10 cellular contexts compared by ENCODE assay signal in genomic region chr7:150447966-150448788, GRCh38. TPM values are rescaled to one million over a fixed set of nuclear protein-coding genes. Genes with fewer than 3 reads are reported as not detected.
DNase-seq lines count a peak whose midpoint lies in the region; ATAC-seq lines count a peak whose summit lies in the region.
"Had no signal": no experiment of that assay in that cellular context is flagged by ENCODE, and none has a peak within 500 bp of the region (broad histone marks: within the 10 kb centered on the region; RNA-seq: fewer than 3 reads in every experiment).

No MANE protein-coding gene starts in this region.

- H3K27me3 ChIP-seq in subcutaneous abdominal adipose tissue (ENCODE audit: control insufficient read depth in 5 of 5, insufficient read depth in 4 of 5, low read length in 5 of 5), result peaks cover 0 to 18% (median 10%) of the 10 kb centered on the region in 5 donors

- peaks cover 5 to 52% (median 24%) of the 10 kb centered on the region in 5 donors for H3K4me1 ChIP-seq in subcutaneous abdominal adipose tissue (ENCODE audit: control insufficient read depth in 5 of 5, insufficient read depth in 5 of 5, low read length in 5 of 5)

- DNase-seq in activated naive CD4-positive, alpha-beta T cell treated with anti-CD3 and anti-CD28 coated beads, Interleukin-2, amount 10 ng/mL, durations not matched to agents 7 days and 5 days, result peak; percentile 34
- no peak for DNase-seq in activated naive CD4-positive, alpha-beta T cell treated with anti-CD3 and anti-CD28 coated beads, Interleukin-2, amount 50 U/mL, for 16 hours
- DNase-seq in activated naive CD8-positive, alpha-beta T cell treated with anti-CD3 and anti-CD28 coated beads for 36 hours, result no peak
- DNase-seq in NOMO-1 treated with dmso at 0.1 percent for 144 hours (lab: John Stamatoyannopoulos, UW; ENCODE audit: unreplicated experiment), result no peak
- no peak for DNase-seq in NCI-H2227 treated with DMSO at 0.1 percent for 48 hours (lab: John Stamatoyannopoulos, UW)
- no peak for DNase-seq in middle frontal gyrus (ENCODE audit: extremely low spot score, low spot score)

- H3K4me1 Mint-ChIP-seq in activated naive CD4-positive, alpha-beta T cell treated with anti-CD3 and anti-CD28 coated beads, Interleukin-2, amount 10 ng/mL, durations not matched to agents 7 days and 5 days, result peaks cover 46% of the 10 kb centered on the region
- H3K4me1 Mint-ChIP-seq in activated naive CD8-positive, alpha-beta T cell treated with anti-CD3 and anti-CD28 coated beads for 36 hours, result peaks cover 38% of the 10 kb centered on the region

- H3K9me3 ChIP-seq in subcutaneous abdominal adipose tissue (ENCODE audit: control insufficient read depth in 5 of 5, low read length in 5 of 5), result no peaks in the 10 kb centered on the region

- peak; percentile 4 for ATAC-seq in HG03066 (IDR thresholded peaks at IDR 0.05; ENCODE audit: low read depth, unreplicated experiment)

- H3K27ac ChIP-seq in subcutaneous abdominal adipose tissue (ENCODE audit: low read depth, low read length), result peak overlapping the region; percentile 50

- no peaks in the 10 kb centered on the region for H3K36me3 ChIP-seq in subcutaneous abdominal adipose tissue (ENCODE audit: control insufficient read depth in 5 of 5, insufficient read depth in 5 of 5, low read length in 5 of 5)

- H3K9ac ChIP-seq in subcutaneous abdominal adipose tissue (ENCODE audit: low read length in 5 of 5), result peak overlapping the region in 1 of 5 donors; percentile 21

- no peaks in the 10 kb centered on the region for H3K9me3 Mint-ChIP-seq in activated naive CD4-positive, alpha-beta T cell treated with anti-CD3 and anti-CD28 coated beads, Interleukin-2, amount 10 ng/mL, durations not matched to agents 7 days and 5 days
- no peaks in the 10 kb centered on the region for H3K9me3 Mint-ChIP-seq in activated naive CD8-positive, alpha-beta T cell treated with anti-CD3 and anti-CD28 coated beads for 36 hours

- peak overlapping the region; percentile 91 for H3K27ac Mint-ChIP-seq in activated naive CD4-positive, alpha-beta T cell treated with anti-CD3 and anti-CD28 coated beads, Interleukin-2, amount 10 ng/mL, durations not matched to agents 7 days and 5 days
- peak overlapping the region; percentile 97 for H3K27ac Mint-ChIP-seq in activated naive CD8-positive, alpha-beta T cell treated with anti-CD3 and anti-CD28 coated beads for 36 hours

- no peak overlapping the region for H3K4me3 ChIP-seq in subcutaneous abdominal adipose tissue (ENCODE audit: low read depth in 1 of 5, low read length in 5 of 5)
- H3K4me3 ChIP-seq: smooth muscle cell had no signal

- CTCF ChIA-PET in activated naive CD4-positive, alpha-beta T cell treated with anti-CD3 and anti-CD28 coated beads, Interleukin-2, amount 10 ng/mL, durations not matched to agents 7 days and 5 days (lab: Charles Lee), result interaction anchor here (0.6 to 4.4 kb wide), 36 partner anchors 8 to 428 kb away, joined by 3 to 72 read pairs (median 7); partner anchors contain the start of genes GIMAP1, GIMAP2, GIMAP4 and GIMAP5

- H3K36me3 Mint-ChIP-seq in activated naive CD4-positive, alpha-beta T cell treated with anti-CD3 and anti-CD28 coated beads, Interleukin-2, amount 10 ng/mL, durations not matched to agents 7 days and 5 days, result peaks cover 19% of the 10 kb centered on the region
- H3K36me3 Mint-ChIP-seq in activated naive CD8-positive, alpha-beta T cell treated with anti-CD3 and anti-CD28 coated beads for 36 hours, result peaks cover 9% of the 10 kb centered on the region

- H3K4me3 Mint-ChIP-seq in activated naive CD4-positive, alpha-beta T cell treated with anti-CD3 and anti-CD28 coated beads, Interleukin-2, amount 10 ng/mL, durations not matched to agents 7 days and 5 days, result peak overlapping the region; percentile 89
- peak overlapping the region; percentile 57 for H3K4me3 Mint-ChIP-seq in activated naive CD8-positive, alpha-beta T cell treated with anti-CD3 and anti-CD28 coated beads for 36 hours

- H3K27me3 Mint-ChIP-seq in activated naive CD4-positive, alpha-beta T cell treated with anti-CD3 and anti-CD28 coated beads, Interleukin-2, amount 10 ng/mL, durations not matched to agents 7 days and 5 days, result no peaks in the 10 kb centered on the region
- H3K27me3 Mint-ChIP-seq in activated naive CD8-positive, alpha-beta T cell treated with anti-CD3 and anti-CD28 coated beads for 36 hours, result no peaks in the 10 kb centered on the region

RNA-seq across cellular contexts. Expression of gene GIMAP8, which starts 2.3 kb away (rescaled TPM):
- 10 to 100 TPM; 11.1 to 11.9 TPM for total RNA-seq in activated naive CD8-positive, alpha-beta T cell treated with anti-CD3 and anti-CD28 coated beads for 36 hours
- total RNA-seq: astrocyte, smooth muscle cell had no signal
